8 cellular contexts compared by ENCODE assay signal in the genomic region with DNA sequence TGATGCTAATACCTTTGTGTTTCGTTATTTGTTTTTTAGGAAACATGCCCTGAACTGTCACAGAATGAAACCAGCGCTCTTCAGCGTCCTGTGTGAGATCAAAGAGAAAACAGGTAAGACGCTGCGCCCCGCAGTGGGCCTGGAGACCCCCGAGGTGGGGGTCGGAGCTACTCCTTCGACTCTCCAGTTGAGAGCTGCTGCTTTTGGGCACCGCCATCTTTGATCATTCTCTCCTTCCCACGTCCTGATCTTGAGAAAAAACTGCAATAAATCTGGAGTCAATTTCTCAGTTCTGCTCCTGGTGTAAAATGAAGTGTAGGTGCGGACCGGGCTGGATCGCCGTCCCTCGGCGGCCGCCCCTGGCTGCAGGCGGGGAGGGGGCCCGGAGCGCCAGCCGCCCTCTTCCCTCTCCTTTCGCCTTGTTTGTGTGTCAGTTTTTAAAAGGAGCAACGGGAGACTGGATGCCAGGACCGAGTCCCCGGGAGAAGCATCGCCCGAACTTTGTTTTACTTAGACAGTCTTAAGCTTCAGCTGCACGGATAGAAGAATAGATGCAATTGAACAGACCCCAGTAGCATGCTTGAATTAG. TPM values are rescaled to one million over a fixed set of nuclear protein-coding genes. Genes with fewer than 3 reads are reported as not detected.
DNase-seq lines count a peak whose midpoint lies in the region; ATAC-seq and TF ChIP-seq lines count a peak whose summit lies in the region.

No MANE protein-coding gene starts in this region.

- ATAC-seq in GM21390 (IDR thresholded peaks at IDR 0.05; ENCODE audit: unreplicated experiment) (no peak), GM18520 (IDR thresholded peaks at IDR 0.05; ENCODE audit: unreplicated experiment) (no peak), HG03095 (IDR thresholded peaks at IDR 0.05; ENCODE audit: unreplicated experiment) (no peak)

- peak overlapping the region; percentile 46 for H3K9ac ChIP-seq in parathyroid adenoma

- peaks cover 11% of the 10 kb centered on the region for H3K36me3 ChIP-seq in parathyroid adenoma (ENCODE audit: control insufficient read depth, insufficient read depth, low read length)

- H3K4me2 ChIP-seq in parathyroid adenoma (ENCODE audit: low read length), result peak overlapping the region; percentile 80

- no peaks in the 10 kb centered on the region for H3K27me3 ChIP-seq in parathyroid adenoma (ENCODE audit: control insufficient read depth, insufficient read depth, low read length)

- H2AFZ ChIP-seq in parathyroid adenoma, result peak overlapping the region; percentile 46

- H3K27ac ChIP-seq in VCaP, result peak overlapping the region; percentile 93
- H3K27ac ChIP-seq in parathyroid adenoma, result peak overlapping the region; percentile 93

- no peaks in the 10 kb centered on the region for H3K4me1 ChIP-seq in parathyroid adenoma

- peaks cover 19% of the 10 kb centered on the region for H3K79me2 ChIP-seq in parathyroid adenoma

- no peak for TF ChIP-seq CTCF in VCaP (conservative IDR thresholded peaks at IDR 0.05)
- no peak for TF ChIP-seq CTCF in fibroblast of villous mesenchyme (IDR thresholded peaks at IDR 0.05; ENCODE audit: insufficient read depth, low read depth, low read length)
- TF ChIP-seq CTCF in parathyroid adenoma (IDR thresholded peaks at IDR 0.05), result no peak

- H3K9me3 ChIP-seq in parathyroid adenoma (ENCODE audit: control insufficient read depth, low read length), result no peaks in the 10 kb centered on the region

- DNase-seq in NCI-H748 (lab: John Stamatoyannopoulos, UW; ENCODE audit: unreplicated experiment), result peak; percentile 42
- DNase-seq in NCI-H748 treated with DMSO at 0.1 percent for 48 hours (lab: John Stamatoyannopoulos, UW), result no peak
- no peak for DNase-seq in fibroblast of villous mesenchyme (ENCODE audit: low read depth)

- H3K4me3 ChIP-seq in fibroblast of villous mesenchyme (ENCODE audit: low read depth, low read length) (peak overlapping the region; percentile 79), parathyroid adenoma (ENCODE audit: low read depth, low read length) (peak overlapping the region; percentile 94)

RNA-seq across cellular contexts. Expression of a gene that starts 1.4 kb away (rescaled TPM):
- 23.8 and 27.6 TPM in 2 replicates for total RNA-seq in fibroblast of villous mesenchyme

RNA-seq across cellular contexts. Expression of a gene that starts 41.6 kb away (rescaled TPM):
- total RNA-seq in fibroblast of villous mesenchyme, result 92.0 and 93.4 TPM in 2 replicates
